2 cellular contexts compared by ENCODE assay signal in genomic region chr5:78495800-78496199, GRCh38.
TF ChIP-seq lines count a peak whose summit lies in the region.

No MANE protein-coding gene starts in this region.

TF ChIP-seq in IMR-90, 13 proteins besides CTCF, POLR2A, EP300 and RAD21:
- TF ChIP-seq, protein P1, sequence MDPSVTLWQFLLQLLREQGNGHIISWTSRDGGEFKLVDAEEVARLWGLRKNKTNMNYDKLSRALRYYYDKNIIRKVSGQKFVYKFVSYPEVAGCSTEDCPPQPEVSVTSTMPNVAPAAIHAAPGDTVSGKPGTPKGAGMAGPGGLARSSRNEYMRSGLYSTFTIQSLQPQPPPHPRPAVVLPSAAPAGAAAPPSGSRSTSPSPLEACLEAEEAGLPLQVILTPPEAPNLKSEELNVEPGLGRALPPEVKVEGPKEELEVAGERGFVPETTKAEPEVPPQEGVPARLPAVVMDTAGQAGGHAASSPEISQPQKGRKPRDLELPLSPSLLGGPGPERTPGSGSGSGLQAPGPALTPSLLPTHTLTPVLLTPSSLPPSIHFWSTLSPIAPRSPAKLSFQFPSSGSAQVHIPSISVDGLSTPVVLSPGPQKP (IDR thresholded peaks at IDR 0.05; ENCODE audit: borderline replicate concordance, low read depth, low read length) = no peak
- no peak for TF ChIP-seq RFX5 (IDR thresholded peaks at IDR 0.05; ENCODE audit: low read depth, low read length)
- no peak for TF ChIP-seq BHLHE40 (IDR thresholded peaks at IDR 0.05; ENCODE audit: low read depth, low read length)
- TF ChIP-seq FOS (IDR thresholded peaks at IDR 0.05; ENCODE audit: low read depth, low read length) = no peak
- TF ChIP-seq CHD1 (IDR thresholded peaks at IDR 0.05; ENCODE audit: low read depth, low read length) = no peak
- TF ChIP-seq CEBPB (IDR thresholded peaks at IDR 0.05; ENCODE audit: low read depth, low read length) = no peak
- no peak for TF ChIP-seq MAZ (IDR thresholded peaks at IDR 0.05; ENCODE audit: borderline replicate concordance, low read depth, low read length)
- no peak for TF ChIP-seq MAFK (IDR thresholded peaks at IDR 0.05; ENCODE audit: low read depth, low read length)
- TF ChIP-seq RCOR1 (IDR thresholded peaks at IDR 0.05; ENCODE audit: insufficient replicate concordance, low read length) = no peak
- TF ChIP-seq SMC3 (IDR thresholded peaks at IDR 0.05; ENCODE audit: low read depth, low read length) = no peak
- no peak for TF ChIP-seq USF2 (IDR thresholded peaks at IDR 0.05; ENCODE audit: low read depth, low read length)
- no peak for TF ChIP-seq NFE2L2 (IDR thresholded peaks at IDR 0.05; ENCODE audit: low read depth, low read length)
- TF ChIP-seq MXI1 (IDR thresholded peaks at IDR 0.05; ENCODE audit: borderline replicate concordance, low read depth, low read length) = no peak

TF ChIP-seq in H1, 55 proteins besides CTCF, POLR2A, EP300 and RAD21:
- TF ChIP-seq, protein P2, sequence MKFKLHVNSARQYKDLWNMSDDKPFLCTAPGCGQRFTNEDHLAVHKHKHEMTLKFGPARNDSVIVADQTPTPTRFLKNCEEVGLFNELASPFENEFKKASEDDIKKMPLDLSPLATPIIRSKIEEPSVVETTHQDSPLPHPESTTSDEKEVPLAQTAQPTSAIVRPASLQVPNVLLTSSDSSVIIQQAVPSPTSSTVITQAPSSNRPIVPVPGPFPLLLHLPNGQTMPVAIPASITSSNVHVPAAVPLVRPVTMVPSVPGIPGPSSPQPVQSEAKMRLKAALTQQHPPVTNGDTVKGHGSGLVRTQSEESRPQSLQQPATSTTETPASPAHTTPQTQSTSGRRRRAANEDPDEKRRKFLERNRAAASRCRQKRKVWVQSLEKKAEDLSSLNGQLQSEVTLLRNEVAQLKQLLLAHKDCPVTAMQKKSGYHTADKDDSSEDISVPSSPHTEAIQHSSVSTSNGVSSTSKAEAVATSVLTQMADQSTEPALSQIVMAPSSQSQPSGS (IDR thresholded peaks at IDR 0.05; ENCODE audit: low read length) = no peak
- peak; percentile 80 for TF ChIP-seq TEAD4 (IDR thresholded peaks at IDR 0.05; ENCODE audit: low read depth, low read length)
- TF ChIP-seq TCF12 (IDR thresholded peaks at IDR 0.05; ENCODE audit: low read depth, low read length) = peak; percentile 70; the same call in 1 of the 2 replicates
- TF ChIP-seq SP2 (IDR thresholded peaks at IDR 0.05; ENCODE audit: low read length) = no peak
- TF ChIP-seq GABPA (IDR thresholded peaks at IDR 0.05; ENCODE audit: borderline replicate concordance, insufficient read depth, low read length) = no peak
- TF ChIP-seq, protein P3, sequence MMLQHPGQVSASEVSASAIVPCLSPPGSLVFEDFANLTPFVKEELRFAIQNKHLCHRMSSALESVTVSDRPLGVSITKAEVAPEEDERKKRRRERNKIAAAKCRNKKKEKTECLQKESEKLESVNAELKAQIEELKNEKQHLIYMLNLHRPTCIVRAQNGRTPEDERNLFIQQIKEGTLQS (IDR thresholded peaks at IDR 0.05; ENCODE audit: insufficient read depth, low read depth, low read length) = no peak
